26 cellular contexts compared by ENCODE assay signal in genomic region chr3:63207066-63207590, GRCh38.
"Had no signal": no experiment of that assay in that cellular context is flagged by ENCODE, and none has a peak within 500 bp of the region (broad histone marks: within the 10 kb centered on the region; RNA-seq: fewer than 3 reads in every experiment).

No MANE protein-coding gene starts in this region.

- H3K27ac ChIP-seq: ascending aorta, body of pancreas, KMS-11 had no signal

- H3K4me3 ChIP-seq: ascending aorta, body of pancreas had no signal

- H3K4me1 ChIP-seq: ascending aorta had no signal

- ATAC-seq: activated naive CD4-positive, alpha-beta T cell treated with anti-CD3 and anti-CD28 coated beads, Interleukin-2, amount 50 U/mL, for 72 hours; activated naive CD8-positive, alpha-beta T cell treated with anti-CD3 and anti-CD28 coated beads, Interleukin-2, amount 50 U/mL, for 24 hours; activated T-cell treated with anti-CD3 and anti-CD28 coated beads, Interleukin-2, amount 50 U/mL, for 4 hours; body of pancreas; T-helper 17 cell had no signal

- H3K4me2 ChIP-seq: KMS-11 had no signal

- H3K27me3 ChIP-seq: ascending aorta, body of pancreas had no signal

- H3K9me3 ChIP-seq: ascending aorta, body of pancreas had no signal

- H3K36me3 ChIP-seq: ascending aorta had no signal

- H3K9ac ChIP-seq: KMS-11 had no signal

- DNase-seq: activated B cell treated with CpG ODN at 0.5 μM for 24 hours; activated CD4-positive, alpha-beta memory T cell treated with anti-CD3 and anti-CD28 coated beads for 36 hours; activated CD4-positive, alpha-beta T cell treated with anti-CD3 and anti-CD28 coated beads for 1 hour; activated CD4-positive, alpha-beta T cell treated with anti-CD3 and anti-CD28 coated beads, Interleukin-2, amount 10 ng/mL, durations not matched to agents 7 days and 5 days; activated CD8-positive, alpha-beta memory T cell treated with anti-CD3 and anti-CD28 coated beads for 24 hours; activated effector memory CD4-positive, alpha-beta T cell treated with anti-CD3 and anti-CD28 coated beads, Interleukin-2, amount 50 U/mL, for 16 hours; activated naive CD4-positive, alpha-beta T cell treated with Interleukin-2 at 50 U/mL for 16 hours; activated naive CD8-positive, alpha-beta T cell treated with anti-CD3 and anti-CD28 coated beads, Interleukin-2, amount 50 U/mL, for 24 hours; activated T-cell treated with anti-CD3 and anti-CD28 coated beads, Interleukin-2, amount 50 U/mL, for 4 hours; amniotic stem cell; body of pancreas; NCI-H1092; NCI-H1417 treated with DMSO at 0.1 percent for 48 hours; NCI-H1694; NCI-H2029; NCI-H2107; NCI-H345; NCI-H510A; NCI-H526 treated with DMSO at 0.1 percent for 48 hours; NCI-H82; SIG-M5; T-helper 17 cell; T-helper 9 cell had no signal
